ENCODE assay signal across 11 cellular contexts in the genomic region with DNA sequence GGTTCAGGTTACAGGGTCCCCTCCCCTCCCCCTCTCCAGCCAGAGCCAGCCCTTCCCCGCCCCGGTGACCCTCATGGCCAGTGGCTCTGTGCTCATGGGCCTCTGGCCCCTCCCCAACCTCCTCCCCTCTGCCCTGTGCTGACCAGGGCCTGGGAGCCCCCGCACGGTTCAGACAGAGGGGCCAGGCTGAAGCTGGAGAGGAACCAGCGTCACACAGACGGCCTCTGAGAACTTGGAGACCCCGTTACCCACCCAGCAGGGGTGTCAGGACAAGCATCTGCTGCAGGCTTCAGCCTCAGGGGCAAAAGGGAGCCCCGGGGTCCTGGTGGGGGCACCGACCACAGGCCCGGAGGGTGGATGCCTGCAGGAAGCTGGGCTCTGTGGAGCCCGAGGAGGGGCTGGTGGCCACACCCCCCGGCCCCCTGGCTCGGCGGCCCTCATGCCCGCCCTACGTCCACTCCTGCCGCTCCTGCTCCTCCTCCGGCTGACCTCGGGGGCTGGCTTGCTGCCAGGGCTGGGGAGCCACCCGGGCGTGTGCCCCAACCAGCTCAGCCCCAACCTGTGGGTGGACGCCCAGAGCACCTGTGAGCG. TPM values are rescaled to one million over a fixed set of nuclear protein-coding genes. Genes with fewer than 3 reads are reported as not detected.
DNase-seq lines count a peak whose midpoint lies in the region; ATAC-seq and TF ChIP-seq lines count a peak whose summit lies in the region.
"Had no signal": no experiment of that assay in that cellular context is flagged by ENCODE, and none has a peak within 500 bp of the region (broad histone marks: within the 10 kb centered on the region; RNA-seq: fewer than 3 reads in every experiment).

A gene with protein sequence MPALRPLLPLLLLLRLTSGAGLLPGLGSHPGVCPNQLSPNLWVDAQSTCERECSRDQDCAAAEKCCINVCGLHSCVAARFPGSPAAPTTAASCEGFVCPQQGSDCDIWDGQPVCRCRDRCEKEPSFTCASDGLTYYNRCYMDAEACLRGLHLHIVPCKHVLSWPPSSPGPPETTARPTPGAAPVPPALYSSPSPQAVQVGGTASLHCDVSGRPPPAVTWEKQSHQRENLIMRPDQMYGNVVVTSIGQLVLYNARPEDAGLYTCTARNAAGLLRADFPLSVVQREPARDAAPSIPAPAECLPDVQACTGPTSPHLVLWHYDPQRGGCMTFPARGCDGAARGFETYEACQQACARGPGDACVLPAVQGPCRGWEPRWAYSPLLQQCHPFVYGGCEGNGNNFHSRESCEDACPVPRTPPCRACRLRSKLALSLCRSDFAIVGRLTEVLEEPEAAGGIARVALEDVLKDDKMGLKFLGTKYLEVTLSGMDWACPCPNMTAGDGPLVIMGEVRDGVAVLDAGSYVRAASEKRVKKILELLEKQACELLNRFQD (plus strand): TSS at position 171 of the 591 bp plus-strand sequence. CDS start 269 bp downstream, at position 440.

- no peaks in the 10 kb centered on the region for H3K9me3 Mint-ChIP-seq in dendritic cell treated with granulocyte-macrophage colony-stimulating factor and Interleukin-4, amounts not matched to agents 40 ng/mL and 50 ng/mL, for 4 days
- H3K9me3 Mint-ChIP-seq: central memory CD8-positive, alpha-beta T cell had no signal

- H3K4me3 Mint-ChIP-seq in dendritic cell treated with granulocyte-macrophage colony-stimulating factor and Interleukin-4, amounts not matched to agents 40 ng/mL and 50 ng/mL, for 4 days, result no peak within 1 kb of the TSS
- H3K4me3 Mint-ChIP-seq: central memory CD8-positive, alpha-beta T cell had no signal

- WGBS in lung, 2 donors, result 6 to 7% methylated on average over 16 to 23 of the region's 23 CpGs

- peaks cover 63% of the 10 kb centered on the region for H3K36me3 Mint-ChIP-seq in dendritic cell treated with granulocyte-macrophage colony-stimulating factor and Interleukin-4, amounts not matched to agents 40 ng/mL and 50 ng/mL, for 4 days (ENCODE audit: low read depth)

- H3K9me3 ChIP-seq in lung (ENCODE audit: control insufficient read depth in 2 of 2, insufficient read depth in 1 of 2, low read length in 1 of 2), result no peaks in the 10 kb centered on the region

- peak within 1 kb of the TSS in 1 of 2 donors; percentile 21 for H3K27ac ChIP-seq in lung (ENCODE audit: low read depth in 1 of 2, low read length in 1 of 2)

- peaks cover 0 to 22% of the 10 kb centered on the region in 2 donors for H3K4me1 ChIP-seq in lung (ENCODE audit: control insufficient read depth in 2 of 2, insufficient read depth in 2 of 2, low read length in 2 of 2)

- H3K27ac Mint-ChIP-seq in dendritic cell treated with granulocyte-macrophage colony-stimulating factor and Interleukin-4, amounts not matched to agents 40 ng/mL and 50 ng/mL, for 4 days, result peak within 1 kb of the TSS; percentile 12

- ATAC-seq in Right ventricle myocardium superior (ENCODE audit: poor library complexity), result no peak
- ATAC-seq in Right ventricle myocardium inferior, result no peak
- ATAC-seq in lung (ENCODE audit: insufficient read depth, low FRiP score), result no peak
- ATAC-seq in GM19351 (IDR thresholded peaks at IDR 0.05; ENCODE audit: unreplicated experiment), result no peak

- H3K4me3 ChIP-seq in lung, result no peak within 1 kb of the TSS

- peaks cover 0 to 46% of the 10 kb centered on the region in 2 donors for H3K36me3 ChIP-seq in lung (ENCODE audit: control insufficient read depth in 2 of 2, insufficient read depth in 2 of 2, low read length in 2 of 2)

- H3K27me3 Mint-ChIP-seq in dendritic cell treated with granulocyte-macrophage colony-stimulating factor and Interleukin-4, amounts not matched to agents 40 ng/mL and 50 ng/mL, for 4 days, result peaks cover 8% of the 10 kb centered on the region
- H3K27me3 Mint-ChIP-seq: central memory CD8-positive, alpha-beta T cell had no signal

- DNase-seq in Right ventricle myocardium superior (peak; percentile 46), Right ventricle myocardium inferior (ENCODE audit: missing footprints) (no peak), lung (ENCODE audit: low spot score) (peak; percentile 61), ureter (ENCODE audit: low spot score) (peak; percentile 46), foreskin melanocyte (no peak)
- no peak for DNase-seq in activated CD4-positive, alpha-beta T cell treated with anti-CD3 and anti-CD28 coated beads, Interleukin-2, amount 50 U/mL, for 4 hours
- DNase-seq: activated T-cell treated with anti-CD3 and anti-CD28 coated beads for 4 hours, NCI-H1930 had no signal

- no peaks in the 10 kb centered on the region for H3K27me3 ChIP-seq in lung (ENCODE audit: control insufficient read depth, insufficient read depth)

- no peak for TF ChIP-seq CTCF in lung (IDR thresholded peaks at IDR 0.05; ENCODE audit: control extremely low read depth, extremely low read depth)

- intact Hi-C loops in Right ventricle myocardium superior (cut with DNase I) (no loop called here), Right ventricle myocardium inferior (cut with DNase I) (no loop called here)
- intact Hi-C loops in dendritic cell treated with granulocyte-macrophage colony-stimulating factor and Interleukin-4, amounts not matched to agents 40 ng/mL and 50 ng/mL, for 4 days (cut with micrococcal nuclease), result no loop called here

- H3K4me1 Mint-ChIP-seq in dendritic cell treated with granulocyte-macrophage colony-stimulating factor and Interleukin-4, amounts not matched to agents 40 ng/mL and 50 ng/mL, for 4 days (ENCODE audit: low read depth), result peaks cover 14% of the 10 kb centered on the region
- H3K4me1 Mint-ChIP-seq: central memory CD8-positive, alpha-beta T cell had no signal

RNA-seq across cellular contexts. Expression of the gene that starts here (rescaled TPM):
- total RNA-seq in Right ventricle myocardium superior, result 0.13 TPM
- total RNA-seq in Right ventricle myocardium inferior, result 0.16 TPM
- total RNA-seq in lung, result 1 to 10 TPM in 1 of 2 donors, under 1 TPM in 1; 0.31 to 2.5 TPM
- polyA plus RNA-seq in lung, result under 1 TPM; 0.44 to 0.79 TPM
- 0.65 TPM for total RNA-seq in ureter

Comparison
In these comparisons a context has a peak if more than half of its experiments do, and no peak if none do; other contexts are left out.
1. Peak in DNase-seq in Right ventricle myocardium superior; RNA of the gene not detected or under 1 TPM.
2. Peak in DNase-seq in ureter; RNA of the gene not detected or under 1 TPM.